Comparison of ENCODE assay signal across 14 cellular contexts in the genomic region with DNA sequence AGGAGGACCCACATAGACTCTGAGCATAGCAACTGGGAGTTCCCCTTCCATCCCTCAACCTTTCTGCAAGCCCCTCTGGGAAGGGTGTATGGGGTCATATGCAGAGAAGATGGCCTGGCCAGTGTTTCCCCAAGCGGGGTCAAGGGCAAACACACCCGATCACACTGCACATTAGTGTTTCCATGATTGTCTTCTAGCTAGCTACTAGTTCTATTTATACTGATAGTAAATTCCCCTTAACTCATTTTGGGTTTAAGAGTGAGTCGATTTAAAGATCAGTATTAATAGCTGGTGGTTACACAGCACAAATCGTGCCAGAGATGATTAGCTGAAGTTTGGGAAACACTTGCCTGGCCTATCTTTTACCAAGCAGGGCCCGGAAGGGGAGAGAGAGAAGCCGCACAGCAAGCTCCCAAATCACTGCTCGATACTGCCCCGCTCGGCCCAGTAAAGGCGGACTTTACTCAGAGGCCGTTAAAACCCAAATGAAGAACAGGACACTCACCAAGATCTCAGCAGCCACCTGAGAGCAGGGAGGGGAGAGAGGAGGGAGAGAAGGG. TPM values are rescaled to one million over a fixed set of nuclear protein-coding genes. Genes with fewer than 3 reads are reported as not detected.
DNase-seq lines count a peak whose midpoint lies in the region; ATAC-seq and TF ChIP-seq lines count a peak whose summit lies in the region.
"Had no signal": no experiment of that assay in that cellular context is flagged by ENCODE, and none has a peak within 500 bp of the region (broad histone marks: within the 10 kb centered on the region; RNA-seq: fewer than 3 reads in every experiment).

No MANE protein-coding gene starts in this region.

- in situ Hi-C loops in GM23248 (cut with MboI), result no loop called here

- no peak overlapping the region for H3K27ac ChIP-seq in CD8-positive, alpha-beta memory T cell (ENCODE audit: low read depth, low read length)
- no peak overlapping the region for H3K27ac ChIP-seq in colonic mucosa
- H3K27ac ChIP-seq in GM23248, result no peak overlapping the region
- H3K27ac ChIP-seq: C4-2B, ovary had no signal

- TF ChIP-seq CTCF in colonic mucosa (IDR thresholded peaks at IDR 0.05), result no peak

- ATAC-seq in GM18508 (IDR thresholded peaks at IDR 0.05; ENCODE audit: insufficient read depth, unreplicated experiment), result peak; percentile 44
- ATAC-seq in HG03045 (IDR thresholded peaks at IDR 0.05; ENCODE audit: unreplicated experiment), result peak; percentile 47
- peak; percentile 50 for ATAC-seq in memory B cell (ENCODE audit: low read depth)

- peaks cover 5% of the 10 kb centered on the region; the same call in 1 of the 2 replicates for H3K79me2 ChIP-seq in GM23248 (ENCODE audit: insufficient read depth)

- H3K4me3 ChIP-seq in CD8-positive, alpha-beta memory T cell (ENCODE audit: low read length), result no peak overlapping the region
- H3K4me3 ChIP-seq in colonic mucosa (no peak overlapping the region), GM23248 (no peak overlapping the region)
- H3K4me3 ChIP-seq: lung, ovary, stomach had no signal

- peak overlapping the region in 5 of 8 donors; percentile 17 to 88 (median 60) for H3K27ac Mint-ChIP-seq in CD8-positive, alpha-beta memory T cell
- peak overlapping the region; percentile 81 for H3K27ac Mint-ChIP-seq in memory B cell

- peaks cover 12% of the 10 kb centered on the region for H3F3A ChIP-seq in GM23248 (ENCODE audit: insufficient read depth)

- WGBS in GM23248 (ENCODE audit: low coverage in 1 of 2, low lambda C conversion rate in 2 of 2, missing lambda C conversion rate in 2 of 2), 2 experiments, result 86 to 87% methylated on average over 11 of the region's 11 CpGs

- H3K36me3 Mint-ChIP-seq in CD8-positive, alpha-beta memory T cell, result peaks cover 14 to 85% (median 22%) of the 10 kb centered on the region in 3 donors
- peaks cover 39% of the 10 kb centered on the region for H3K36me3 Mint-ChIP-seq in memory B cell

- H3K4me2 ChIP-seq in GM23248 (ENCODE audit: unreplicated experiment), result no peak overlapping the region

- peak overlapping the region in 1 of 7 donors; percentile 37 for H3K4me3 Mint-ChIP-seq in CD8-positive, alpha-beta memory T cell
- H3K4me3 Mint-ChIP-seq in memory B cell, result peak overlapping the region; percentile 48

- H3K27me3 ChIP-seq in CD8-positive, alpha-beta memory T cell (ENCODE audit: insufficient read depth, low read length, poor library complexity, severe bottlenecking), result no peaks in the 10 kb centered on the region
- H3K27me3 ChIP-seq in colonic mucosa, result no peaks in the 10 kb centered on the region
- no peaks in the 10 kb centered on the region for H3K27me3 ChIP-seq in GM23248 (replicated peaks; ENCODE audit: insufficient read depth)
- H3K27me3 ChIP-seq: ovary, stomach had no signal

- no peaks in the 10 kb centered on the region for H4K20me1 ChIP-seq in GM23248 (ENCODE audit: insufficient read depth)

- H3K9me3 ChIP-seq in CD8-positive, alpha-beta memory T cell (ENCODE audit: low read length), result no peaks in the 10 kb centered on the region
- no peaks in the 10 kb centered on the region for H3K9me3 ChIP-seq in colonic mucosa
- no peaks in the 10 kb centered on the region for H3K9me3 ChIP-seq in GM23248 (ENCODE audit: low read depth)
- H3K9me3 ChIP-seq: ovary, stomach had no signal

- DNase-seq in CD8-positive, alpha-beta memory T cell, result no peak
- no peak for DNase-seq in memory B cell (ENCODE audit: low spot score in 2 of 2)
- no peak for DNase-seq in NCI-H2081 (lab: John Stamatoyannopoulos, UW)
- no peak for DNase-seq in T1000 (lab: John Stamatoyannopoulos, UW)
- no peak for DNase-seq in colonic mucosa
- no peak for DNase-seq in GM23248
- DNase-seq: activated CD4-positive, alpha-beta T cell treated with anti-CD3 and anti-CD28 coated beads, Interleukin-2, amount 50 U/mL, for 1 hour; ovary; stomach; SW 1271 had no signal

- peaks cover 0 to 22% (median 8%) of the 10 kb centered on the region in 3 donors for H3K4me1 Mint-ChIP-seq in CD8-positive, alpha-beta memory T cell
- peaks cover 27% of the 10 kb centered on the region for H3K4me1 Mint-ChIP-seq in memory B cell

- no peak overlapping the region for H2AFZ ChIP-seq in GM23248

- peaks cover 77% of the 10 kb centered on the region for H3K36me3 ChIP-seq in CD8-positive, alpha-beta memory T cell (ENCODE audit: insufficient read depth, low read length)
- no peaks in the 10 kb centered on the region for H3K36me3 ChIP-seq in colonic mucosa
- peaks cover 67% of the 10 kb centered on the region for H3K36me3 ChIP-seq in GM23248 (ENCODE audit: low read depth)
- H3K36me3 ChIP-seq: ovary had no signal

- no peaks in the 10 kb centered on the region for H3K9me3 Mint-ChIP-seq in CD8-positive, alpha-beta memory T cell
- H3K9me3 Mint-ChIP-seq in memory B cell, result no peaks in the 10 kb centered on the region

- intact Hi-C loops in colonic mucosa (cut with DNase I), result no loop called here

- no peaks in the 10 kb centered on the region for H3K4me1 ChIP-seq in CD8-positive, alpha-beta memory T cell (ENCODE audit: insufficient read depth, low read length)
- H3K4me1 ChIP-seq in colonic mucosa (peaks cover 5% of the 10 kb centered on the region), GM23248 (ENCODE audit: insufficient read depth) (0 out of 2 replicates have a peak, but pooled peaks cover 10% of the 10 kb centered on the region)

- H3K9me2 ChIP-seq in GM23248 (ENCODE audit: insufficient read depth), result no peaks in the 10 kb centered on the region

- H3K9ac ChIP-seq in colonic mucosa (ENCODE audit: low read depth in 2 of 2, low read length in 2 of 2), result peak overlapping the region in 1 of 2 donors; percentile 15
- H3K9ac ChIP-seq in GM23248, result no peak overlapping the region

- POLR2A ChIA-PET in CD8-positive, alpha-beta memory T cell (lab: Charles Lee), result no interaction called here

- CTCF ChIA-PET in CD8-positive, alpha-beta memory T cell (lab: Charles Lee), result interaction anchor here (1.2 to 3.9 kb wide), 5 partner anchors 15 to 62 kb away, joined by 4 to 17 read pairs (median 5); no protein-coding TSS in a partner anchor

- H3K27me3 Mint-ChIP-seq in CD8-positive, alpha-beta memory T cell, result no peaks in the 10 kb centered on the region
- H3K27me3 Mint-ChIP-seq in memory B cell, result no peaks in the 10 kb centered on the region

RNA-seq across cellular contexts. Expression of gene TNIP1, which starts 29.4 kb away (rescaled TPM):
- total RNA-seq in CD8-positive, alpha-beta memory T cell, result 100 to 1,000 TPM; 212 to 213 TPM
- polyA plus RNA-seq in CD8-positive, alpha-beta memory T cell, result 62.4 TPM
- total RNA-seq in colonic mucosa, result 100 to 1,000 TPM; 153 to 220 TPM
- 88.8 and 92.1 TPM in 2 replicates for total RNA-seq in GM23248 (2014; rRNA removed; shearing (Covaris generic))
- 43.1 and 43.2 TPM in 2 replicates for polyA plus RNA-seq in GM23248 (2016; fragmentation: Nextera tagmentation; extraction: Ambion mirVana)

RNA-seq across cellular contexts. Expression of gene ANXA6, which starts 47.4 kb away (rescaled TPM):
- total RNA-seq in CD8-positive, alpha-beta memory T cell, result 100 to 1,000 TPM; 452 to 459 TPM
- polyA plus RNA-seq in CD8-positive, alpha-beta memory T cell, result 351 TPM
- total RNA-seq in colonic mucosa, result 10 to 100 TPM; 21.2 to 39.8 TPM
- total RNA-seq in GM23248 (2014; rRNA removed; shearing (Covaris generic)), result 384 and 409 TPM in 2 replicates
- 183 and 190 TPM in 2 replicates for polyA plus RNA-seq in GM23248 (2016; fragmentation: Nextera tagmentation; extraction: Ambion mirVana)
